17 cellular contexts compared by ENCODE assay signal in the genomic region with DNA sequence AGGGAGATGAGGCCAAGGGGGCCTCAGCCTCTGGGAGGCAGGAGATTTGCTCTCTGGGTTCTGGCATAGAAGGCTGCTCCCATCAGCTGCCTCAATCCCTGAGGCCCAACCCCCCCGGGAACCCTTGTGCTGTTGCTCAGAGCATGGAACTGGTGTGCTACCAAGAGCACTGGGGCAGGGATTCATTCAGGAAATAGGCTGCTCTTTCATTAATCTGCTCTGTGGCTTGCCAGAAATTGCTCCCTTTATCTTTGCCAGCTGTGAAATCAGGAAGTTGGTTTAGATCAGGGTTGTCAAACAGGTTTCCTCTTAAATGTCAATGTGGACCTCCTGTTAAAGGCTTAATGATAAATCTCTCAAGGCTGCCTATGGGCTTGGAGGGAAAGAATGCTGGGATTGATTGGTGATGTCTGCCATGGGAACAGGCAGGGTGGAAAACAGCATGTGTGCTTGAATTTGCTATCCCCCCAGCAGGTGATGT. TPM values are rescaled to one million over a fixed set of nuclear protein-coding genes. Genes with fewer than 3 reads are reported as not detected.
DNase-seq lines count a peak whose midpoint lies in the region; ATAC-seq and TF ChIP-seq lines count a peak whose summit lies in the region.
"Had no signal": no experiment of that assay in that cellular context is flagged by ENCODE, and none has a peak within 500 bp of the region (broad histone marks: within the 10 kb centered on the region; RNA-seq: fewer than 3 reads in every experiment).

No MANE protein-coding gene starts in this region.

- no peak overlapping the region for H3K18ac ChIP-seq in mesendoderm (ENCODE audit: low read length)

- no peaks in the 10 kb centered on the region for H3K4me1 ChIP-seq in mesendoderm (ENCODE audit: control insufficient read depth, low read depth, low read length)
- no peaks in the 10 kb centered on the region for H3K4me1 ChIP-seq in neural progenitor cell

- H2BK120ac ChIP-seq in mesendoderm (ENCODE audit: low read depth, low read length): no peak overlapping the region

- no peaks in the 10 kb centered on the region for H4K20me1 ChIP-seq in neural progenitor cell (ENCODE audit: low read depth)

- no peaks in the 10 kb centered on the region for H3K36me3 Mint-ChIP-seq in neural progenitor cell
- H3K36me3 Mint-ChIP-seq: CD8-positive, alpha-beta T cell had no signal

- no peak overlapping the region for H2BK5ac ChIP-seq in mesendoderm (ENCODE audit: low read length)

- H3K79me2 ChIP-seq in mesendoderm (ENCODE audit: control insufficient read depth, insufficient read depth, low read length) (no peaks in the 10 kb centered on the region), neural progenitor cell (ENCODE audit: low read depth) (no peaks in the 10 kb centered on the region)

- DNase-seq in DMS153 (lab: John Stamatoyannopoulos, UW) (peak; percentile 42), DMS153 treated with DMSO at 0.1 percent for 48 hours (lab: John Stamatoyannopoulos, UW; ENCODE audit: unreplicated experiment) (no peak), NCI-H69 (lab: John Stamatoyannopoulos, UW) (peak; percentile 6), dermis microvascular lymphatic vessel endothelial cell (ENCODE audit: low read depth in 2 of 2) (peak; percentile 98 to 99), mesendoderm (peak; percentile 60), midbrain (lab: John Stamatoyannopoulos, UW) (no peak), neural progenitor cell (ENCODE audit: low spot score) (no peak)
- DNase-seq: activated CD4-positive, alpha-beta T cell treated with anti-CD3 and anti-CD28 coated beads for 36 hours; activated naive CD8-positive, alpha-beta T cell treated with anti-CD3 and anti-CD28 coated beads, Interleukin-2, amount 50 U/mL, for 24 hours; activated T-cell treated with anti-CD3 and anti-CD28 coated beads, Interleukin-2, amount 50 U/mL, for 24 hours; CD8-positive, alpha-beta T cell; NCI-H1930 had no signal

- H3F3A ChIP-seq in neural progenitor cell (ENCODE audit: low read depth): no peaks in the 10 kb centered on the region

- H3K4me3 ChIP-seq in mesendoderm (ENCODE audit: low read length) (no peak overlapping the region), neural progenitor cell (no peak overlapping the region)
- H3K4me3 ChIP-seq: lung had no signal

- no peak for ATAC-seq in HG03565 (IDR thresholded peaks at IDR 0.05; ENCODE audit: unreplicated experiment)
- ATAC-seq: activated CD4-positive, alpha-beta T cell treated with anti-CD3 and anti-CD28 coated beads for 36 hours; activated naive CD8-positive, alpha-beta T cell treated with anti-CD3 and anti-CD28 coated beads, Interleukin-2, amount 50 U/mL, for 24 hours; CD8-positive, alpha-beta T cell had no signal

- H3K56ac ChIP-seq in mesendoderm (ENCODE audit: low read length): no peak overlapping the region

- H3K27ac ChIP-seq in mesendoderm (ENCODE audit: low read depth, low read length) (no peak overlapping the region), neural progenitor cell (no peak overlapping the region)
- H3K27ac ChIP-seq: 22Rv1 had no signal

- peaks cover 2% of the 10 kb centered on the region for H3K9me3 Mint-ChIP-seq in neural progenitor cell
- H3K9me3 Mint-ChIP-seq: activated naive CD8-positive, alpha-beta T cell treated with anti-CD3 and anti-CD28 coated beads, Interleukin-2, amount 50 U/mL, for 24 hours; activated T-cell treated with anti-CD3 and anti-CD28 coated beads, Interleukin-2, amount 50 U/mL, for 24 hours; CD8-positive, alpha-beta T cell had no signal

- no peak overlapping the region for H3K27ac Mint-ChIP-seq in neural progenitor cell
- H3K27ac Mint-ChIP-seq: activated CD4-positive, alpha-beta T cell treated with anti-CD3 and anti-CD28 coated beads for 36 hours; activated naive CD8-positive, alpha-beta T cell treated with anti-CD3 and anti-CD28 coated beads, Interleukin-2, amount 50 U/mL, for 24 hours; activated T-cell treated with anti-CD3 and anti-CD28 coated beads, Interleukin-2, amount 50 U/mL, for 24 hours; CD8-positive, alpha-beta T cell had no signal

- H3K36me3 ChIP-seq in mesendoderm (ENCODE audit: control insufficient read depth, insufficient read depth, low read length) (no peaks in the 10 kb centered on the region), neural progenitor cell (no peaks in the 10 kb centered on the region)

- H3K79me1 ChIP-seq in mesendoderm (ENCODE audit: low read length): no peaks in the 10 kb centered on the region

- WGBS in mesendoderm (ENCODE audit: extremely low coverage, insufficient coverage, low lambda C conversion rate): no CpG with 5 or more reads among the region's 1 CpG

- no peaks in the 10 kb centered on the region for H3K4me1 Mint-ChIP-seq in neural progenitor cell
- H3K4me1 Mint-ChIP-seq: activated CD4-positive, alpha-beta T cell treated with anti-CD3 and anti-CD28 coated beads for 36 hours; activated naive CD8-positive, alpha-beta T cell treated with anti-CD3 and anti-CD28 coated beads, Interleukin-2, amount 50 U/mL, for 24 hours had no signal

- H2BK15ac ChIP-seq in mesendoderm (replicated peaks; ENCODE audit: low read depth): no peak overlapping the region

- peaks cover 10% of the 10 kb centered on the region for H3K27me3 Mint-ChIP-seq in neural progenitor cell (ENCODE audit: insufficient read depth, low read depth)
- H3K27me3 Mint-ChIP-seq: activated T-cell treated with anti-CD3 and anti-CD28 coated beads, Interleukin-2, amount 50 U/mL, for 24 hours had no signal

- H2AK5ac ChIP-seq in mesendoderm (ENCODE audit: low read length): no peak overlapping the region

- no peak overlapping the region for H4K8ac ChIP-seq in mesendoderm (ENCODE audit: low read depth, low read length)

- H2AFZ ChIP-seq in neural progenitor cell (replicated peaks): no peak overlapping the region

- no peak overlapping the region for H3K4me3 Mint-ChIP-seq in neural progenitor cell
- H3K4me3 Mint-ChIP-seq: activated CD4-positive, alpha-beta T cell treated with anti-CD3 and anti-CD28 coated beads for 36 hours; activated naive CD8-positive, alpha-beta T cell treated with anti-CD3 and anti-CD28 coated beads, Interleukin-2, amount 50 U/mL, for 24 hours; activated T-cell treated with anti-CD3 and anti-CD28 coated beads, Interleukin-2, amount 50 U/mL, for 24 hours; CD8-positive, alpha-beta T cell had no signal

- TF ChIP-seq CTCF in neural progenitor cell (IDR thresholded peaks at IDR 0.05): no peak

- H3K4ac ChIP-seq in mesendoderm (ENCODE audit: low read depth, low read length): no peak overlapping the region

- no peaks in the 10 kb centered on the region for H3K27me3 ChIP-seq in mesendoderm (ENCODE audit: insufficient read depth, low read length, poor library complexity)
- no peaks in the 10 kb centered on the region for H3K27me3 ChIP-seq in neural progenitor cell

- no peak overlapping the region for H3K23ac ChIP-seq in mesendoderm (ENCODE audit: low read length)

- no peak overlapping the region for H4K5ac ChIP-seq in mesendoderm (ENCODE audit: low read length)

- no peaks in the 10 kb centered on the region for H3K9me3 ChIP-seq in neural progenitor cell (ENCODE audit: low read depth)

- no peak overlapping the region for H3K9ac ChIP-seq in mesendoderm (ENCODE audit: low read length)
- no peak overlapping the region for H3K9ac ChIP-seq in neural progenitor cell

- H3K4me2 ChIP-seq in mesendoderm (ENCODE audit: low read length) (no peak overlapping the region), neural progenitor cell (no peak overlapping the region)

RNA-seq across cellular contexts. Expression of a gene that starts 18.9 kb away (rescaled TPM):
- 0.13 and 0.26 TPM in 2 replicates for total RNA-seq in dermis microvascular lymphatic vessel endothelial cell
- 0.07 TPM for polyA plus RNA-seq in mesendoderm (2013, experiment 1 of 2)
- polyA plus RNA-seq in mesendoderm (2013, experiment 2 of 2): 0.04 TPM
- 0.11 and 0.15 TPM in 2 replicates for total RNA-seq in neural progenitor cell (ENCODE audit: low replicate concordance)
- total RNA-seq: activated CD4-positive, alpha-beta T cell treated with anti-CD3 and anti-CD28 coated beads for 36 hours; CD8-positive, alpha-beta T cell; epithelial cell of proximal tubule; skeletal muscle tissue had no signal

Comparison
In these comparisons a context has a peak if more than half of its experiments do, and no peak if none do; other contexts are left out.
1. DNase-seq: peak in DMS153 (single experiment), NCI-H69 (single experiment), dermis microvascular lymphatic vessel endothelial cell (2 of 2) and mesendoderm (single experiment); none in DMS153 treated with DMSO at 0.1 percent for 48 hours (single experiment), midbrain (single experiment) and neural progenitor cell (single experiment).